Comparison of ENCODE assay signal across 8 cellular contexts in the genomic region with DNA sequence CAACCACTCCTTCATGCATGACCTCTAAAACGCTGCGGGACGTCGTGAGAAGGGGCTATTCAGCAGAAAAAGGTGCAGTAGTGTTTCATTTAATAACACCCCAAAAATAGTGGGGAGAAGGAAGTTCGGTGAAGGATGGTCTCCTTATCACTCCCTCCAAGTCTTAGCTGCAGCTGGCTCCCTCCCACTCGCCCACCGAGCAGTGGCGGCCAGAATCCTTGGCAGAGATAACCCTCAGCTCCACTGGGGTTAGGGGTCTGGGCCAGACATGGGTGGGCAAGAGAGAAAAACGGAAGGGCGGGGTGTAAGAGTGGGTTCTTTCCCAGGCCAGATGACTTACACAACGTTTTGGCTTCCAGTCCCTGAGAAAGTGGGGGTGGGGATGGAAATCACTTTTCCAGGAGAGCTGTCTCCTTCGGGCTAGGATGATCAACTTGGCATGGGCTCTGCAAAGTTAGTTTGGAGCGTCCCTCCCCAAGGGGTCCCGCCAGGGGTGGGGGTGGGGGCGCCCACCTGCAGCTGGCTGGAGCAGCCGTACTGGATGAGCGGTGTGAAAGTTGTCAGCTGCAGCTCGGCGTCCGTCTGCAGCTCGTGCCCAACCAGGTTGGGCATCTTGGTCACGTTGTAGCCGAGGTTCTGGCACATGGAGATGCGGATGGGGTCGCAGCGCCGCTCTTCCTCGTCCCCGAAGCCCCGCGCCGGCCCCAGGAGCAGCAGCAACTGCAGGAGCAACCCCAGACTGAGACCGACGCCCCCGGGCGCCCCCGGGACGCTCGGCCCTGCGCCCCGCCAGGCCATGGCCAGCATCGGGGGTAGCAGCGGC. TPM values are rescaled to one million over a fixed set of nuclear protein-coding genes. Genes with fewer than 3 reads are reported as not detected.
DNase-seq lines count a peak whose midpoint lies in the region; ATAC-seq and TF ChIP-seq lines count a peak whose summit lies in the region.

No MANE protein-coding gene starts in this region.

- H3K9me3 ChIP-seq in testis, result no peaks in the 10 kb centered on the region

- peak overlapping the region; percentile 49 for H3K4me3 Mint-ChIP-seq in activated CD4-positive, alpha-beta T cell treated with anti-CD3 and anti-CD28 coated beads for 36 hours
- peak overlapping the region; percentile 66 to 90 (median 75) for H3K4me3 Mint-ChIP-seq in IgD-negative memory B cell

- in situ Hi-C loops in brain microvascular endothelial cell (cut with HindIII; ENCODE audit: low pct_ligation_motif_present, low sequenced_read_pairs), result no loop called here

- H3K27ac ChIP-seq in brain microvascular endothelial cell (peak overlapping the region; percentile 35), testis (peak overlapping the region; percentile 86 to 88)

- no peaks in the 10 kb centered on the region for H3K9me3 Mint-ChIP-seq in activated CD4-positive, alpha-beta T cell treated with anti-CD3 and anti-CD28 coated beads for 36 hours (ENCODE audit: low read depth)
- H3K9me3 Mint-ChIP-seq in IgD-negative memory B cell, result no peaks in the 10 kb centered on the region

- POLR2A ChIA-PET in activated CD4-positive, alpha-beta T cell treated with anti-CD3 and anti-CD28 coated beads for 36 hours (lab: Charles Lee), result no interaction called here

- no peak for TF ChIP-seq POLR2A in testis (IDR thresholded peaks at IDR 0.05)

- no peak overlapping the region for H3K27ac Mint-ChIP-seq in activated CD4-positive, alpha-beta T cell treated with anti-CD3 and anti-CD28 coated beads for 36 hours
- no peak overlapping the region for H3K27ac Mint-ChIP-seq in IgD-negative memory B cell

- peak; percentile 12 for DNase-seq in activated CD4-positive, alpha-beta T cell treated with anti-CD3 and anti-CD28 coated beads for 36 hours
- DNase-seq in activated CD4-positive, alpha-beta T cell treated with anti-CD3 and anti-CD28 coated beads, Interleukin-2, amount 50 U/mL, for 1 hour, result no peak
- no peak for DNase-seq in brain microvascular endothelial cell
- peak; percentile 73 for DNase-seq in left kidney (ENCODE audit: low read depth, low spot score)
- no peak for DNase-seq in testis
- no peak for DNase-seq in NCI-H146 treated with DMSO at 0.1 percent for 48 hours (lab: John Stamatoyannopoulos, UW; ENCODE audit: unreplicated experiment)

- no peaks in the 10 kb centered on the region for H3K27me3 ChIP-seq in brain microvascular endothelial cell (replicated peaks)
- H3K27me3 ChIP-seq in testis, result no peaks in the 10 kb centered on the region

- CTCF ChIA-PET in activated CD4-positive, alpha-beta T cell treated with anti-CD3 and anti-CD28 coated beads for 36 hours (lab: Charles Lee), result interaction anchor here (0.8 to 3.6 kb wide), 4 partner anchors 8 to 85 kb away, joined by 3 to 18 read pairs (median 5); no protein-coding TSS in a partner anchor

- no peak for TF ChIP-seq CTCF in brain microvascular endothelial cell (IDR thresholded peaks at IDR 0.05; ENCODE audit: low read depth, low read length, missing control alignments)
- no peak for TF ChIP-seq CTCF in testis (IDR thresholded peaks at IDR 0.05)

- H3K36me3 Mint-ChIP-seq in activated CD4-positive, alpha-beta T cell treated with anti-CD3 and anti-CD28 coated beads for 36 hours (ENCODE audit: low read depth), result no peaks in the 10 kb centered on the region
- no peaks in the 10 kb centered on the region for H3K36me3 Mint-ChIP-seq in IgD-negative memory B cell

- peaks cover 10% of the 10 kb centered on the region for H3K36me3 ChIP-seq in brain microvascular endothelial cell (replicated peaks)
- no peaks in the 10 kb centered on the region for H3K36me3 ChIP-seq in testis (ENCODE audit: low read depth, missing control alignments)

- peaks cover 11% of the 10 kb centered on the region for H3K4me1 ChIP-seq in testis

- 0 to 3% methylated on average over 12 to 43 of the region's 43 CpGs for WGBS in testis, 2 donors

- intact Hi-C loops in activated CD4-positive, alpha-beta T cell treated with anti-CD3 and anti-CD28 coated beads for 36 hours (cut with DNase I, micrococcal nuclease), result no loop called here
- intact Hi-C loops in testis (cut with DNase I; ENCODE audit: low total_unique reads), result no loop called here

- ATAC-seq in activated CD4-positive, alpha-beta T cell treated with anti-CD3 and anti-CD28 coated beads for 36 hours, result no peak
- ATAC-seq in GM21515 (IDR thresholded peaks at IDR 0.05; ENCODE audit: unreplicated experiment), result no peak

- peak overlapping the region; percentile 72 for H3K4me3 ChIP-seq in brain microvascular endothelial cell (ENCODE audit: low read depth, low read length)
- H3K4me3 ChIP-seq in testis, result peak overlapping the region; percentile 90 to 96

- peaks cover 49% of the 10 kb centered on the region for H3K27me3 Mint-ChIP-seq in activated CD4-positive, alpha-beta T cell treated with anti-CD3 and anti-CD28 coated beads for 36 hours
- H3K27me3 Mint-ChIP-seq in IgD-negative memory B cell, result peaks cover 21% of the 10 kb centered on the region

- peaks cover 12% of the 10 kb centered on the region for H3K4me1 Mint-ChIP-seq in activated CD4-positive, alpha-beta T cell treated with anti-CD3 and anti-CD28 coated beads for 36 hours
- H3K4me1 Mint-ChIP-seq in IgD-negative memory B cell, result peaks cover 6 to 16% (median 9%) of the 10 kb centered on the region in 3 donors

RNA-seq across cellular contexts. Expression of gene FZD4, which starts 0.7 kb away (rescaled TPM):
- total RNA-seq in activated CD4-positive, alpha-beta T cell treated with anti-CD3 and anti-CD28 coated beads for 36 hours, result under 1 TPM; 0.14 to 0.21 TPM
- polyA plus RNA-seq in IgD-negative memory B cell, result not detected
- 10 to 100 TPM; 31.2 to 31.9 TPM for total RNA-seq in testis
- polyA plus RNA-seq in testis (ENCODE audit: insufficient read depth, low read depth, low replicate concordance), result 14.8 TPM

Comparison
In these comparisons a context has a peak if more than half of its experiments do, and no peak if none do; other contexts are left out.
1. DNase-seq: peak in activated CD4-positive, alpha-beta T cell treated with anti-CD3 and anti-CD28 coated beads for 36 hours (single experiment) and left kidney (single experiment); none in activated CD4-positive, alpha-beta T cell treated with anti-CD3 and anti-CD28 coated beads, Interleukin-2, amount 50 U/mL, for 1 hour (single experiment), brain microvascular endothelial cell (single experiment), testis (single experiment) and NCI-H146 treated with DMSO at 0.1 percent for 48 hours (single experiment).
2. RNA of gene FZD4, which starts 0.7 kb away (total RNA-seq): 31.2 to 31.9 TPM in testis; 0.14 to 0.21 TPM in activated CD4-positive, alpha-beta T cell treated with anti-CD3 and anti-CD28 coated beads for 36 hours; every median in the first group is over 10 times any median in the second.